In the genomic region with DNA sequence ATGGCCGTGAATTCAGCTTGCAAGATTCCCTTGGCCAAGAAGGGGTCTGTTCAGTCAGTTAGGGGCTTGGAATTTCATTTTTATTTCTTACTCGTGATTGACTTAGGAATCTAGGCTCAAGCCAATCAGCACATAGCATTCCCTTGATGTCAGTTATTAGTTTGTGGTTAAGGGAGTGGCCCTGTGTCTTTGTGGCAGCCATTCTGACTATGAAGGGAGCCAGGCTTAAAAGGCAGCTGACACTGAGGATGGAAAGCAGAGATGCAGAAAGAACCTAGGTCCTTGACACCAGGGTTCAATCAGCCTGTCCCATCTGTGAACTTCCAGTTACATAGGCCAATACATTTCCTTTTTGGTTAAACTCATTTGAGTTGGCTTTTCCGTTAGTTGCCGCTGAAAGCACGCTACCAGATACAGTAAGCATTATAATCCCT, we compare ENCODE assay signal across 10 cellular contexts. TPM values are rescaled to one million over a fixed set of nuclear protein-coding genes. Genes with fewer than 3 reads are reported as not detected.
DNase-seq lines count a peak whose midpoint lies in the region; ATAC-seq and TF ChIP-seq lines count a peak whose summit lies in the region.
"Had no signal": no experiment of that assay in that cellular context is flagged by ENCODE, and none has a peak within 500 bp of the region (broad histone marks: within the 10 kb centered on the region; RNA-seq: fewer than 3 reads in every experiment).

No MANE protein-coding gene starts in this region.

- H3K9me3 ChIP-seq in Panc1 (ENCODE audit: control insufficient read depth, insufficient read depth, low read depth, low read length) (no peaks in the 10 kb centered on the region), smooth muscle cell (replicated peaks; ENCODE audit: low read depth) (no peaks in the 10 kb centered on the region)
- H3K9me3 ChIP-seq: gastrocnemius medialis had no signal

- H3K4me3 Mint-ChIP-seq in activated CD8-positive, alpha-beta T cell treated with anti-CD3 and anti-CD28 coated beads for 36 hours: no peak overlapping the region
- no peak overlapping the region for H3K4me3 Mint-ChIP-seq in activated CD8-positive, alpha-beta T cell treated with anti-CD3 and anti-CD28 coated beads, Interleukin-2, amount 10 ng/mL, durations not matched to agents 7 days and 5 days

- peak overlapping the region; percentile 74 for H3K4me2 ChIP-seq in smooth muscle cell

- TF ChIP-seq CTCF in activated CD8-positive, alpha-beta T cell treated with anti-CD3 and anti-CD28 coated beads for 36 hours (IDR thresholded peaks at IDR 0.05): no peak
- TF ChIP-seq CTCF in Panc1 (IDR thresholded peaks at IDR 0.05): no peak
- no peak for TF ChIP-seq CTCF in smooth muscle cell (IDR thresholded peaks at IDR 0.05; ENCODE audit: borderline replicate concordance, insufficient read depth, poor library complexity, severe bottlenecking)

- H3K4me1 ChIP-seq in Panc1 (ENCODE audit: control insufficient read depth, insufficient read depth, low read length): no peaks in the 10 kb centered on the region
- H3K4me1 ChIP-seq in smooth muscle cell (ENCODE audit: low read depth): no peaks in the 10 kb centered on the region

- peaks cover 43% of the 10 kb centered on the region for H3K4me1 Mint-ChIP-seq in activated CD8-positive, alpha-beta T cell treated with anti-CD3 and anti-CD28 coated beads for 36 hours (ENCODE audit: low read depth)
- H3K4me1 Mint-ChIP-seq in activated CD8-positive, alpha-beta T cell treated with anti-CD3 and anti-CD28 coated beads, Interleukin-2, amount 10 ng/mL, durations not matched to agents 7 days and 5 days (ENCODE audit: low read depth): peaks cover 51% of the 10 kb centered on the region

- POLR2A ChIA-PET in activated CD8-positive, alpha-beta T cell treated with anti-CD3 and anti-CD28 coated beads for 36 hours (lab: Charles Lee): interaction anchor here (0.9 kb wide), 1 partner anchor 150 kb away, joined by 3 read pairs; no protein-coding TSS in a partner anchor
- POLR2A ChIA-PET in activated CD8-positive, alpha-beta T cell treated with anti-CD3 and anti-CD28 coated beads, Interleukin-2, amount 10 ng/mL, durations not matched to agents 7 days and 5 days (lab: Charles Lee): interaction anchor here (0.6 to 1.8 kb wide), 2 partner anchors 57 to 151 kb away, joined by 4 to 5 read pairs; partner anchors contain the start of gene NOL7
- POLR2A ChIA-PET in Panc1 (lab: Charles Lee): no interaction called here

- H3K9ac ChIP-seq in smooth muscle cell (ENCODE audit: low read depth): peak overlapping the region; percentile 62

- H3K27me3 ChIP-seq in Panc1 (ENCODE audit: control insufficient read depth, insufficient read depth, low read length): no peaks in the 10 kb centered on the region
- H3K27me3 ChIP-seq in smooth muscle cell (ENCODE audit: low read depth): no peaks in the 10 kb centered on the region
- H3K27me3 ChIP-seq: gastrocnemius medialis had no signal

- CTCF ChIA-PET in activated CD8-positive, alpha-beta T cell treated with anti-CD3 and anti-CD28 coated beads for 36 hours (lab: Charles Lee): interaction anchor here (1.1 kb wide), 1 partner anchor 191 kb away, joined by 4 read pairs; the partner anchor contains the start of gene SIRT5
- CTCF ChIA-PET in activated CD8-positive, alpha-beta T cell treated with anti-CD3 and anti-CD28 coated beads, Interleukin-2, amount 10 ng/mL, durations not matched to agents 7 days and 5 days (lab: Charles Lee): interaction anchor here (1.2 kb wide), 1 partner anchor 301 kb away, joined by 3 read pairs; no protein-coding TSS in a partner anchor
- CTCF ChIA-PET in Panc1 (lab: Charles Lee): no interaction called here

- ATAC-seq in activated CD8-positive, alpha-beta T cell treated with anti-CD3 and anti-CD28 coated beads for 36 hours: no peak
- ATAC-seq in activated CD8-positive, alpha-beta T cell treated with anti-CD3 and anti-CD28 coated beads, Interleukin-2, amount 10 ng/mL, durations not matched to agents 7 days and 5 days: no peak
- 0 out of 2 replicates have a peak, but pooled peaks have one; percentile 47 for ATAC-seq in Panc1
- no peak for ATAC-seq in GM19328 (IDR thresholded peaks at IDR 0.05; ENCODE audit: unreplicated experiment)
- ATAC-seq in HG03025 (IDR thresholded peaks at IDR 0.05; ENCODE audit: low FRiP score, unreplicated experiment): no peak
- ATAC-seq: gastrocnemius medialis had no signal

- H3K27me3 Mint-ChIP-seq in activated CD8-positive, alpha-beta T cell treated with anti-CD3 and anti-CD28 coated beads for 36 hours: peaks cover 3% of the 10 kb centered on the region
- H3K27me3 Mint-ChIP-seq in activated CD8-positive, alpha-beta T cell treated with anti-CD3 and anti-CD28 coated beads, Interleukin-2, amount 10 ng/mL, durations not matched to agents 7 days and 5 days (ENCODE audit: low read depth): no peaks in the 10 kb centered on the region

- H3K36me3 ChIP-seq in Panc1 (ENCODE audit: control insufficient read depth, insufficient read depth, low read length) (no peaks in the 10 kb centered on the region), smooth muscle cell (ENCODE audit: low read depth) (no peaks in the 10 kb centered on the region)
- H3K36me3 ChIP-seq: gastrocnemius medialis had no signal

- peak overlapping the region; percentile 28 for H2AFZ ChIP-seq in smooth muscle cell (ENCODE audit: low read depth)

- BruUV-seq in Panc1 (replicated peaks; lab: Mats Ljungman, UMichigan): no TSS peak

- peaks cover 7% of the 10 kb centered on the region for H3K9me3 Mint-ChIP-seq in activated CD8-positive, alpha-beta T cell treated with anti-CD3 and anti-CD28 coated beads for 36 hours
- no peaks in the 10 kb centered on the region for H3K9me3 Mint-ChIP-seq in activated CD8-positive, alpha-beta T cell treated with anti-CD3 and anti-CD28 coated beads, Interleukin-2, amount 10 ng/mL, durations not matched to agents 7 days and 5 days (ENCODE audit: insufficient read depth)

- H3K27ac ChIP-seq in Panc1 (ENCODE audit: low read length) (no peak overlapping the region), smooth muscle cell (ENCODE audit: low read depth) (peak overlapping the region; percentile 84)
- H3K27ac ChIP-seq: gastrocnemius medialis had no signal

- H3F3A ChIP-seq in smooth muscle cell (ENCODE audit: low read depth): peaks cover 5% of the 10 kb centered on the region

- DNase-seq in activated CD8-positive, alpha-beta T cell treated with anti-CD3 and anti-CD28 coated beads for 36 hours: no peak
- no peak for DNase-seq in activated CD8-positive, alpha-beta T cell treated with anti-CD3 and anti-CD28 coated beads, Interleukin-2, amount 10 ng/mL, durations not matched to agents 7 days and 5 days
- DNase-seq in Panc1 (ENCODE audit: low read depth, low spot score) (no peak), fibroblast of gingiva (ENCODE audit: low read depth) (peak; percentile 59), smooth muscle cell (lab: John Stamatoyannopoulos, UW; ENCODE audit: unreplicated experiment) (no peak), midbrain (lab: John Stamatoyannopoulos, UW) (no peak)
- DNase-seq: activated naive CD4-positive, alpha-beta T cell treated with anti-CD3 and anti-CD28 coated beads, Interleukin-2, amount 50 U/mL, for 16 hours; gastrocnemius medialis had no signal

- H3K27ac Mint-ChIP-seq in activated CD8-positive, alpha-beta T cell treated with anti-CD3 and anti-CD28 coated beads for 36 hours: peak overlapping the region; percentile 39
- no peak overlapping the region for H3K27ac Mint-ChIP-seq in activated CD8-positive, alpha-beta T cell treated with anti-CD3 and anti-CD28 coated beads, Interleukin-2, amount 10 ng/mL, durations not matched to agents 7 days and 5 days

- H3K4me3 ChIP-seq in Panc1 (ENCODE audit: low read depth in 2 of 2, low read length in 2 of 2) (no peak overlapping the region), smooth muscle cell (peak overlapping the region; percentile 0)

- no peaks in the 10 kb centered on the region for H3K79me2 ChIP-seq in smooth muscle cell (ENCODE audit: low read depth)

- no peaks in the 10 kb centered on the region for H4K20me1 ChIP-seq in smooth muscle cell (ENCODE audit: low read depth)

- H3K36me3 Mint-ChIP-seq in activated CD8-positive, alpha-beta T cell treated with anti-CD3 and anti-CD28 coated beads for 36 hours (ENCODE audit: low read depth): peaks cover 2% of the 10 kb centered on the region
- peaks cover 5% of the 10 kb centered on the region for H3K36me3 Mint-ChIP-seq in activated CD8-positive, alpha-beta T cell treated with anti-CD3 and anti-CD28 coated beads, Interleukin-2, amount 10 ng/mL, durations not matched to agents 7 days and 5 days (ENCODE audit: low read depth)

- intact Hi-C loops in activated CD8-positive, alpha-beta T cell treated with anti-CD3 and anti-CD28 coated beads for 36 hours (cut with micrococcal nuclease): loop anchor here (10.0 kb wide), 1 partner anchor 151 kb away; the partner anchor contains the start of gene NOL7
- intact Hi-C loops in Panc1 (cut with micrococcal nuclease; ENCODE audit: unreplicated experiment): no loop called here

- in situ Hi-C loops in Panc1 (cut with HindIII; ENCODE audit: low pct_unique_long_range_greater_than_20kb, low sequenced_read_pairs): no loop called here

- WGBS in smooth muscle cell (ENCODE audit: low lambda C conversion rate): 11% methylated on average over 5 of the region's 5 CpGs

RNA-seq across cellular contexts. Expression of gene MCUR1, which starts 48.1 kb away (rescaled TPM):
- 10 to 100 TPM; 34.8 to 38.0 TPM for total RNA-seq in activated CD8-positive, alpha-beta T cell treated with anti-CD3 and anti-CD28 coated beads for 36 hours
- 10 to 100 TPM; 29.7 to 30.3 TPM for total RNA-seq in activated CD8-positive, alpha-beta T cell treated with anti-CD3 and anti-CD28 coated beads, Interleukin-2, amount 10 ng/mL, durations not matched to agents 7 days and 5 days
- total RNA-seq in Panc1 (2021; ENCODE audit: unreplicated experiment) (33.1 TPM), smooth muscle cell (11.3 and 12.9 TPM in 2 replicates)
- polyA plus RNA-seq in Panc1 (2012; ENCODE audit: insufficient read length): 26.9 TPM
- 23.4 and 25.5 TPM in 2 replicates for polyA plus RNA-seq in smooth muscle cell

RNA-seq across cellular contexts. Expression of gene RANBP9, which starts 54.6 kb away (rescaled TPM):
- total RNA-seq in activated CD8-positive, alpha-beta T cell treated with anti-CD3 and anti-CD28 coated beads for 36 hours: 10 to 100 TPM; 53.3 to 56.2 TPM
- total RNA-seq in activated CD8-positive, alpha-beta T cell treated with anti-CD3 and anti-CD28 coated beads, Interleukin-2, amount 10 ng/mL, durations not matched to agents 7 days and 5 days: 10 to 100 TPM; 50.0 to 53.4 TPM
- total RNA-seq in Panc1 (2021; ENCODE audit: unreplicated experiment): 44.5 TPM
- polyA plus RNA-seq in Panc1 (2012; ENCODE audit: insufficient read length): 23.4 TPM
- 40.9 and 50.3 TPM in 2 replicates for total RNA-seq in smooth muscle cell
- 26.9 and 29.5 TPM in 2 replicates for polyA plus RNA-seq in smooth muscle cell
